In genomic region chr5:163433271-163433670, GRCh38 we compare ENCODE assay signal across 19 cellular contexts. TPM values are rescaled to one million over a fixed set of nuclear protein-coding genes. Genes with fewer than 3 reads are reported as not detected.
DNase-seq lines count a peak whose midpoint lies in the region; ATAC-seq, FAIRE-seq and TF ChIP-seq lines count a peak whose summit lies in the region.
"Had no signal": no experiment of that assay in that cellular context is flagged by ENCODE, and none has a peak within 500 bp of the region (broad histone marks: within the 10 kb centered on the region; RNA-seq: fewer than 3 reads in every experiment).

No MANE protein-coding gene starts in this region.

- H3K14ac ChIP-seq in IMR-90 (replicated peaks; ENCODE audit: low read depth, low read length) = no peak overlapping the region

- no peak overlapping the region for H4K91ac ChIP-seq in IMR-90 (ENCODE audit: insufficient read depth, low read depth, low read length)

- POLR2A ChIA-PET in IMR-90 (lab: Charles Lee; ENCODE audit: unreplicated experiment) = no interaction called here
- POLR2A ChIA-PET in HepG2 (lab: Yijun Ruan, JAX) = interaction anchor here (0.7 to 1.7 kb wide), 3 partner anchors 26 to 72 kb away, joined by 3 to 5 read pairs (median 3); partner anchors contain the start of genes HMMR, MAT2B and NUDCD2

- FAIRE-seq in HepG2 (lab: Jason Lieb, UNC) = peak; percentile 28
- FAIRE-seq: GM12892, H54 had no signal

- H3K27me3 Mint-ChIP-seq in endothelial cell (ENCODE audit: unreplicated experiment) = peaks cover 8% of the 10 kb centered on the region

- intact Hi-C loops in IMR-90 (cut with micrococcal nuclease) (no loop called here), HepG2 (cut with micrococcal nuclease; ENCODE audit: unreplicated experiment) (no loop called here)

- H2BK15ac ChIP-seq in IMR-90 (ENCODE audit: low read depth, low read length) = no peak overlapping the region

- CTCF ChIA-PET in IMR-90 (lab: Yijun Ruan, JAX) = no interaction called here
- CTCF ChIA-PET in HepG2 (lab: Yijun Ruan, JAX; ENCODE audit: low intra/inter-chr PET ratio, low total read pairs) = no interaction called here

- H3K27me3 ChIP-seq in IMR-90 (ENCODE audit: control insufficient read depth, insufficient read depth, low read length) (no peaks in the 10 kb centered on the region), HepG2 (ENCODE audit: control insufficient read depth in 1 of 2, insufficient read depth in 2 of 2, low read length in 2 of 2) (no peaks in the 10 kb centered on the region; a peak in 2 of 5 replicates), parathyroid adenoma (ENCODE audit: control insufficient read depth, insufficient read depth, low read length) (no peaks in the 10 kb centered on the region), suprapubic skin (no peaks in the 10 kb centered on the region)

- H3K4me3 ChIP-seq in IMR-90 (ENCODE audit: insufficient read depth, low read depth, low read length) (no peak overlapping the region), HepG2 (replicated peaks in 1 of 3; ENCODE audit: insufficient read depth in 1 of 3, low read depth in 2 of 3, low read length in 3 of 3) (no peak overlapping the region), parathyroid adenoma (ENCODE audit: low read depth, low read length) (no peak overlapping the region), suprapubic skin (no peak overlapping the region)

- H2BK120ac ChIP-seq in IMR-90 (ENCODE audit: low read depth, low read length) = no peak overlapping the region

- no peak overlapping the region for H3K4me2 ChIP-seq in IMR-90 (ENCODE audit: low read depth, low read length)
- H3K4me2 ChIP-seq in HepG2 (ENCODE audit: low read depth, low read length) = peak overlapping the region; percentile 45
- H3K4me2 ChIP-seq in parathyroid adenoma (ENCODE audit: low read length) = no peak overlapping the region

- in situ Hi-C loops in IMR-90 (cut with MboI; ENCODE audit: low sequenced_read_pairs) (no loop called here), HepG2 (cut with HindIII; ENCODE audit: extremely low pct_ligation_motif_present, low pct_unique_long_range_greater_than_20kb) (no loop called here)

- DNase-seq in IMR-90 (no peak), endothelial cell (ENCODE audit: low spot score) (no peak), HepG2 (ENCODE audit: low spot score) (no peak), COLO829 (ENCODE audit: low spot score) (no peak), suprapubic skin (ENCODE audit: low spot score in 2 of 2) (no peak), T1000 (lab: John Stamatoyannopoulos, UW) (no peak), 8988T (no peak)
- DNase-seq: COR-L47, KBM-7, NCI-H146, NCI-H2081, NCI-H510A, NCI-H774, PC-3 had no signal

- no peaks in the 10 kb centered on the region for H3K4me1 ChIP-seq in IMR-90 (ENCODE audit: control insufficient read depth, insufficient read depth, low read length)
- H3K4me1 ChIP-seq in HepG2 (ENCODE audit: insufficient read depth, low read length) = peaks cover 36% of the 10 kb centered on the region
- H3K4me1 ChIP-seq in parathyroid adenoma = no peaks in the 10 kb centered on the region
- peaks cover 10% of the 10 kb centered on the region for H3K4me1 ChIP-seq in suprapubic skin

- no peak for TF ChIP-seq RAD21 in IMR-90 (IDR thresholded peaks at IDR 0.05; ENCODE audit: low read length)
- no peak for TF ChIP-seq RAD21 in HepG2 (CRISPR knock-in tag; IDR thresholded peaks at IDR 0.05)

- no peaks in the 10 kb centered on the region for H3K9me3 Mint-ChIP-seq in endothelial cell (ENCODE audit: unreplicated experiment)

- no peak overlapping the region for H3K4ac ChIP-seq in IMR-90 (ENCODE audit: low read depth, low read length)

- no peak overlapping the region for H4K8ac ChIP-seq in IMR-90 (ENCODE audit: low read depth in 2 of 2, low read length in 2 of 2)

- TF ChIP-seq POLR2A in IMR-90 (IDR thresholded peaks at IDR 0.05; ENCODE audit: low read depth, low read length) = no peak
- no peak for TF ChIP-seq POLR2A in HepG2 (IDR thresholded peaks at IDR 0.05; ENCODE audit: insufficient read depth in 1 of 2, low read depth in 2 of 2, low read length in 2 of 2)
- TF ChIP-seq POLR2A in suprapubic skin (IDR thresholded peaks at IDR 0.05) = no peak

- peak overlapping the region; percentile 48 for H3K27ac Mint-ChIP-seq in endothelial cell (ENCODE audit: unreplicated experiment)

- TF ChIP-seq CTCF in IMR-90 (conservative IDR thresholded peaks at IDR 0.05; ENCODE audit: low read depth, low read length) = no peak
- TF ChIP-seq CTCF in endothelial cell (IDR thresholded peaks at IDR 0.05; ENCODE audit: unreplicated experiment) = no peak
- TF ChIP-seq CTCF in HepG2 (CRISPR knock-in tag; IDR thresholded peaks at IDR 0.05) = no peak
- TF ChIP-seq CTCF in parathyroid adenoma (IDR thresholded peaks at IDR 0.05) = no peak
- no peak for TF ChIP-seq CTCF in suprapubic skin (IDR thresholded peaks at IDR 0.05)

- WGBS in IMR-90 (ENCODE audit: extremely low coverage in 2 of 2, insufficient read length in 1 of 2), 2 experiments = no CpG with 5 or more reads among the region's 5 CpGs
- WGBS in HepG2 (ENCODE audit: low lambda C conversion rate) = 22% methylated on average over 5 of the region's 5 CpGs
- 49% methylated on average over 5 of the region's 5 CpGs for WGBS in suprapubic skin

- no peak overlapping the region for H3K18ac ChIP-seq in IMR-90 (ENCODE audit: low read depth, low read length)

- H2AFZ ChIP-seq in IMR-90 (replicated peaks; ENCODE audit: low read length, poor library complexity) = no peak overlapping the region
- H2AFZ ChIP-seq in HepG2 (ENCODE audit: low read length) = no peak overlapping the region
- peak overlapping the region; percentile 16 for H2AFZ ChIP-seq in parathyroid adenoma

- H3K27ac ChIP-seq in IMR-90 (ENCODE audit: insufficient read depth, low read length) (no peak overlapping the region), HepG2 (ENCODE audit: extremely low read length, insufficient read depth, low read length) (no peak overlapping the region), parathyroid adenoma (no peak overlapping the region), suprapubic skin (no peak overlapping the region)
- H3K27ac ChIP-seq: C4-2B, RWPE1 had no signal

- H3K9me1 ChIP-seq in IMR-90 (ENCODE audit: insufficient read depth, low read length) = no peaks in the 10 kb centered on the region

- H3K9ac ChIP-seq in IMR-90 (ENCODE audit: low read depth, low read length) (no peak overlapping the region), HepG2 (ENCODE audit: insufficient read depth, low read depth, low read length) (no peak overlapping the region), parathyroid adenoma (no peak overlapping the region)

- no peak overlapping the region for H3K23ac ChIP-seq in IMR-90 (ENCODE audit: low read depth, low read length)

- peak overlapping the region; percentile 33 for H2BK5ac ChIP-seq in IMR-90 (ENCODE audit: low read depth, low read length, poor library complexity, severe bottlenecking)

- dilution Hi-C loops in IMR-90 (cut with HindIII; ENCODE audit: low sequenced_read_pairs, unreplicated experiment) = no loop called here

- H3K4me3 Mint-ChIP-seq in endothelial cell (ENCODE audit: unreplicated experiment) = no peak overlapping the region

- 0 out of 2 replicates have a peak, but pooled peaks cover 5% of the 10 kb centered on the region for H4K20me1 ChIP-seq in IMR-90 (ENCODE audit: insufficient read depth, low read length)
- peaks cover 6% of the 10 kb centered on the region for H4K20me1 ChIP-seq in HepG2 (ENCODE audit: insufficient read depth, low read length)

- no peak overlapping the region for H4K5ac ChIP-seq in IMR-90 (ENCODE audit: low read depth, low read length)

- H3K9me3 ChIP-seq in IMR-90 (ENCODE audit: control insufficient read depth, insufficient read depth, low read length) (no peaks in the 10 kb centered on the region), HepG2 (ENCODE audit: low read length) (no peaks in the 10 kb centered on the region), parathyroid adenoma (ENCODE audit: control insufficient read depth, low read length) (no peaks in the 10 kb centered on the region), suprapubic skin (no peaks in the 10 kb centered on the region)

- H3K4me1 Mint-ChIP-seq in endothelial cell (ENCODE audit: unreplicated experiment) = peaks cover 33% of the 10 kb centered on the region

- BruUV-seq in IMR-90 (replicated peaks; lab: Mats Ljungman, UMichigan) (no TSS peak), HepG2 (replicated peaks; lab: Mats Ljungman, UMichigan) (no TSS peak)

- 0 out of 4 replicates have a peak, but pooled peaks cover 0 to 8% of the 10 kb centered on the region in 2 experiments for H3K79me1 ChIP-seq in IMR-90 (ENCODE audit: low read depth in 1 of 2, low read length in 2 of 2)

- H3K79me2 ChIP-seq in HepG2 (ENCODE audit: insufficient read depth, low read length) (peaks cover 8% of the 10 kb centered on the region), parathyroid adenoma (peaks cover 7% of the 10 kb centered on the region)

- no peaks in the 10 kb centered on the region for H3K36me3 Mint-ChIP-seq in endothelial cell (ENCODE audit: low read depth, unreplicated experiment)

- H3K36me3 ChIP-seq in IMR-90 (ENCODE audit: control insufficient read depth, insufficient read depth, low read length) = no peaks in the 10 kb centered on the region
- no peaks in the 10 kb centered on the region for H3K36me3 ChIP-seq in HepG2 (replicated peaks in 1 of 2; ENCODE audit: control insufficient read depth in 1 of 2, insufficient read depth in 2 of 2, low read length in 2 of 2)
- no peaks in the 10 kb centered on the region for H3K36me3 ChIP-seq in parathyroid adenoma (ENCODE audit: control insufficient read depth, insufficient read depth, low read length)
- no peaks in the 10 kb centered on the region for H3K36me3 ChIP-seq in suprapubic skin

- ATAC-seq in IMR-90 (ENCODE audit: low read depth) = no peak
- no peak for ATAC-seq in HepG2
- ATAC-seq: PC-3 had no signal

- H2AK9ac ChIP-seq in IMR-90 (replicated peaks; ENCODE audit: low read depth, low read length, poor library complexity) = no peak overlapping the region

- no peak overlapping the region for H2AK5ac ChIP-seq in IMR-90 (ENCODE audit: low read depth, low read length)

- TF ChIP-seq EP300 in HepG2 (IDR thresholded peaks at IDR 0.05; ENCODE audit: low read depth in 2 of 2, low read length in 2 of 2) = no peak
- no peak for TF ChIP-seq EP300 in HepG2 (CRISPR knock-in tag; IDR thresholded peaks at IDR 0.05; ENCODE audit: borderline replicate concordance)
- TF ChIP-seq EP300 in suprapubic skin (IDR thresholded peaks at IDR 0.05) = no peak

- H2BK20ac ChIP-seq in IMR-90 (ENCODE audit: low read depth, low read length) = no peak overlapping the region

- H3K56ac ChIP-seq in IMR-90 (ENCODE audit: extremely low read depth, insufficient read depth, low read length) = no peak overlapping the region

RNA-seq across cellular contexts. Expression of gene CCNG1, which starts 4.1 kb away (rescaled TPM):
- total RNA-seq in IMR-90 (2012; rRNA removed) (380 and 382 TPM in 2 replicates), endothelial cell (ENCODE audit: unreplicated experiment) (360 TPM), HepG2 (2016; rRNA removed; fragmentation: Illumina TruSeq; extraction: Trizol) (353 and 516 TPM in 2 replicates), suprapubic skin (10 to 100 TPM; 76.8 to 85.9 (median 83.6) TPM)
- polyA plus RNA-seq in IMR-90 (2012; rRNA removed) (56.2 and 72.0 TPM in 2 replicates), HepG2 (2011; rRNA removed) (126 and 181 TPM in 2 replicates)
- 24.9 and 31.6 TPM in 2 replicates for polyA plus RNA-seq in IMR-90 (2012; cell fraction: cytosol; rRNA removed)
- 21.8 and 55.4 TPM in 2 replicates for polyA plus RNA-seq in IMR-90 (2012; cell fraction: nucleus; rRNA removed; ENCODE audit: low replicate concordance)
- 171 and 222 TPM in 2 replicates for total RNA-seq in HepG2 (2016; cell fraction: cytosol; rRNA removed; fragmentation: Illumina TruSeq; extraction: Trizol; ENCODE audit: low read depth)
- total RNA-seq in HepG2 (2016; cell fraction: insoluble cytoplasmic fraction; rRNA removed; fragmentation: Illumina TruSeq; extraction: Trizol) = 344 and 513 TPM in 2 replicates
- 489 and 661 TPM in 2 replicates for total RNA-seq in HepG2 (2016; cell fraction: membrane; rRNA removed; fragmentation: Illumina TruSeq; extraction: Trizol)
- 151 and 183 TPM in 2 replicates for total RNA-seq in HepG2 (2016; cell fraction: nucleus; rRNA removed; fragmentation: Illumina TruSeq; extraction: Trizol)
- 77.6 and 97.0 TPM in 2 replicates for polyA plus RNA-seq in HepG2 (2011; cell fraction: cytosol; rRNA removed)
- polyA plus RNA-seq in HepG2 (2011; cell fraction: nucleus; rRNA removed) = 33.8 and 51.9 TPM in 2 replicates
- 266 and 303 TPM in 2 replicates for polyA plus RNA-seq in HepG2 (2012)
- 201 and 216 TPM in 2 replicates for polyA plus RNA-seq in HepG2 (2016; cell fraction: cytosol; fragmentation: Illumina TruSeq; extraction: Trizol; ENCODE audit: low read depth)
- 389 and 398 TPM in 2 replicates for polyA plus RNA-seq in HepG2 (2016; cell fraction: insoluble cytoplasmic fraction; fragmentation: Illumina TruSeq; extraction: Trizol; ENCODE audit: low read depth)
- polyA plus RNA-seq in HepG2 (2016; cell fraction: membrane; fragmentation: Illumina TruSeq; extraction: Trizol; ENCODE audit: low read depth) = 391 and 469 TPM in 2 replicates
- 161 and 166 TPM in 2 replicates for polyA plus RNA-seq in HepG2 (2016; cell fraction: nucleus; fragmentation: Illumina TruSeq; extraction: Trizol; ENCODE audit: insufficient read depth, low read depth)
- polyA minus RNA-seq in HepG2 (2011; rRNA and poly(A)+ RNA removed; ENCODE audit: low replicate concordance) = 56.2 and 117 TPM in 2 replicates
- polyA minus RNA-seq in HepG2 (2011; cell fraction: cytosol; rRNA and poly(A)+ RNA removed) = 177 and 216 TPM in 2 replicates
- 101 and 119 TPM in 2 replicates for polyA minus RNA-seq in HepG2 (2011; cell fraction: nucleus; rRNA and poly(A)+ RNA removed)

RNA-seq across cellular contexts. Expression of gene NUDCD2, which starts 26.6 kb away (rescaled TPM):
- total RNA-seq in IMR-90 (2012; rRNA removed) (3.0 and 4.2 TPM in 2 replicates), endothelial cell (ENCODE audit: unreplicated experiment) (19.2 TPM), HepG2 (2016; rRNA removed; fragmentation: Illumina TruSeq; extraction: Trizol) (39.2 and 40.9 TPM in 2 replicates), suprapubic skin (10 to 100 TPM in 1 of 4 donors, 1 to 10 TPM in 3; 4.4 to 19.0 (median 6.1) TPM)
- polyA plus RNA-seq in IMR-90 (2012; rRNA removed) (3.1 and 3.5 TPM in 2 replicates), HepG2 (2011; rRNA removed) (9.6 and 14.8 TPM in 2 replicates)
- polyA plus RNA-seq in IMR-90 (2012; cell fraction: cytosol; rRNA removed) = 1.1 TPM in 2 replicates
- 0.58 and 4.5 TPM in 2 replicates for polyA plus RNA-seq in IMR-90 (2012; cell fraction: nucleus; rRNA removed; ENCODE audit: low replicate concordance)
- total RNA-seq in HepG2 (2016; cell fraction: cytosol; rRNA removed; fragmentation: Illumina TruSeq; extraction: Trizol; ENCODE audit: low read depth) = 18.5 and 20.2 TPM in 2 replicates
- total RNA-seq in HepG2 (2016; cell fraction: insoluble cytoplasmic fraction; rRNA removed; fragmentation: Illumina TruSeq; extraction: Trizol) = 39.1 and 40.7 TPM in 2 replicates
- 48.1 and 48.6 TPM in 2 replicates for total RNA-seq in HepG2 (2016; cell fraction: membrane; rRNA removed; fragmentation: Illumina TruSeq; extraction: Trizol)
- total RNA-seq in HepG2 (2016; cell fraction: nucleus; rRNA removed; fragmentation: Illumina TruSeq; extraction: Trizol) = 24.0 and 26.0 TPM in 2 replicates
- 5.6 and 9.1 TPM in 2 replicates for polyA plus RNA-seq in HepG2 (2011; cell fraction: cytosol; rRNA removed)
- 5.7 and 10.0 TPM in 2 replicates for polyA plus RNA-seq in HepG2 (2011; cell fraction: nucleus; rRNA removed)
- polyA plus RNA-seq in HepG2 (2012) = 25.1 and 33.5 TPM in 2 replicates
- polyA plus RNA-seq in HepG2 (2016; cell fraction: cytosol; fragmentation: Illumina TruSeq; extraction: Trizol; ENCODE audit: low read depth) = 21.4 and 34.4 TPM in 2 replicates
- polyA plus RNA-seq in HepG2 (2016; cell fraction: insoluble cytoplasmic fraction; fragmentation: Illumina TruSeq; extraction: Trizol; ENCODE audit: low read depth) = 45.6 and 45.7 TPM in 2 replicates
- 33.8 and 40.8 TPM in 2 replicates for polyA plus RNA-seq in HepG2 (2016; cell fraction: membrane; fragmentation: Illumina TruSeq; extraction: Trizol; ENCODE audit: low read depth)
- polyA plus RNA-seq in HepG2 (2016; cell fraction: nucleus; fragmentation: Illumina TruSeq; extraction: Trizol; ENCODE audit: insufficient read depth, low read depth) = 30.7 and 35.5 TPM in 2 replicates
- 2.7 and 4.6 TPM in 2 replicates for polyA minus RNA-seq in HepG2 (2011; rRNA and poly(A)+ RNA removed; ENCODE audit: low replicate concordance)
- 3.0 and 5.1 TPM in 2 replicates for polyA minus RNA-seq in HepG2 (2011; cell fraction: cytosol; rRNA and poly(A)+ RNA removed)
- polyA minus RNA-seq in HepG2 (2011; cell fraction: nucleus; rRNA and poly(A)+ RNA removed) = 13.8 and 15.5 TPM in 2 replicates

RNA-seq across cellular contexts. Expression of gene HMMR, which starts 27.2 kb away (rescaled TPM):
- total RNA-seq in IMR-90 (2012; rRNA removed) = 24.6 and 30.3 TPM in 2 replicates
- polyA plus RNA-seq in IMR-90 (2012; rRNA removed) = 10.6 and 13.0 TPM in 2 replicates
- 0.69 and 1.2 TPM in 2 replicates for polyA plus RNA-seq in IMR-90 (2012; cell fraction: cytosol; rRNA removed)
- polyA plus RNA-seq in IMR-90 (2012; cell fraction: nucleus; rRNA removed; ENCODE audit: low replicate concordance) = 0.32 and 2.6 TPM in 2 replicates
- total RNA-seq in endothelial cell (ENCODE audit: unreplicated experiment) = 8.6 TPM
- total RNA-seq in HepG2 (2016; rRNA removed; fragmentation: Illumina TruSeq; extraction: Trizol) = 48.3 and 82.7 TPM in 2 replicates
- 5.5 and 6.4 TPM in 2 replicates for total RNA-seq in HepG2 (2016; cell fraction: cytosol; rRNA removed; fragmentation: Illumina TruSeq; extraction: Trizol; ENCODE audit: low read depth)
- total RNA-seq in HepG2 (2016; cell fraction: insoluble cytoplasmic fraction; rRNA removed; fragmentation: Illumina TruSeq; extraction: Trizol) = 49.7 and 80.9 TPM in 2 replicates
- total RNA-seq in HepG2 (2016; cell fraction: membrane; rRNA removed; fragmentation: Illumina TruSeq; extraction: Trizol) = 14.7 and 18.6 TPM in 2 replicates
- 37.9 and 39.0 TPM in 2 replicates for total RNA-seq in HepG2 (2016; cell fraction: nucleus; rRNA removed; fragmentation: Illumina TruSeq; extraction: Trizol)
- polyA plus RNA-seq in HepG2 (2011; rRNA removed) = 4.6 and 8.5 TPM in 2 replicates
- 4.6 and 5.2 TPM in 2 replicates for polyA plus RNA-seq in HepG2 (2011; cell fraction: cytosol; rRNA removed)
- polyA plus RNA-seq in HepG2 (2011; cell fraction: nucleus; rRNA removed) = 2.9 and 3.8 TPM in 2 replicates
- polyA plus RNA-seq in HepG2 (2012) = 8.3 and 17.9 TPM in 2 replicates
- polyA plus RNA-seq in HepG2 (2016; cell fraction: cytosol; fragmentation: Illumina TruSeq; extraction: Trizol; ENCODE audit: low read depth) = 1.7 and 2.4 TPM in 2 replicates
- polyA plus RNA-seq in HepG2 (2016; cell fraction: insoluble cytoplasmic fraction; fragmentation: Illumina TruSeq; extraction: Trizol; ENCODE audit: low read depth) = 48.9 and 49.4 TPM in 2 replicates
- 3.8 and 6.0 TPM in 2 replicates for polyA plus RNA-seq in HepG2 (2016; cell fraction: membrane; fragmentation: Illumina TruSeq; extraction: Trizol; ENCODE audit: low read depth)
- 33.3 and 34.0 TPM in 2 replicates for polyA plus RNA-seq in HepG2 (2016; cell fraction: nucleus; fragmentation: Illumina TruSeq; extraction: Trizol; ENCODE audit: insufficient read depth, low read depth)
- polyA minus RNA-seq in HepG2 (2011; rRNA and poly(A)+ RNA removed; ENCODE audit: low replicate concordance) = 3.1 and 6.2 TPM in 2 replicates
- 8.4 and 8.8 TPM in 2 replicates for polyA minus RNA-seq in HepG2 (2011; cell fraction: cytosol; rRNA and poly(A)+ RNA removed)
- polyA minus RNA-seq in HepG2 (2011; cell fraction: nucleus; rRNA and poly(A)+ RNA removed) = 10.6 and 11.1 TPM in 2 replicates
- total RNA-seq in suprapubic skin = 1 to 10 TPM; 2.2 to 7.9 (median 3.7) TPM
